ENCODE assay signal across 18 cellular contexts in genomic region chr4:7217453-7218310, GRCh38. TPM values are rescaled to one million over a fixed set of nuclear protein-coding genes. Genes with fewer than 3 reads are reported as not detected.
DNase-seq lines count a peak whose midpoint lies in the region; ATAC-seq and TF ChIP-seq lines count a peak whose summit lies in the region.
"Had no signal": no experiment of that assay in that cellular context is flagged by ENCODE, and none has a peak within 500 bp of the region (broad histone marks: within the 10 kb centered on the region; RNA-seq: fewer than 3 reads in every experiment).

No MANE protein-coding gene starts in this region.

- peaks cover 30% of the 10 kb centered on the region for H3K4me1 Mint-ChIP-seq in Caco-2 (ENCODE audit: low read depth, unreplicated experiment)
- H3K4me1 Mint-ChIP-seq: activated naive CD4-positive, alpha-beta T cell treated with anti-CD3 and anti-CD28 coated beads, Interleukin-2, amount 10 ng/mL, durations not matched to agents 7 days and 5 days; stimulated activated naive CD8-positive, alpha-beta T cell treated with anti-CD3 and anti-CD28 coated beads, Interleukin-15, amount 100 ng/mL, for 72 hours had no signal

- peaks cover 36% of the 10 kb centered on the region for H3K79me2 ChIP-seq in PC-3 (ENCODE audit: low read length)

- H3F3A ChIP-seq in PC-3 (ENCODE audit: low read length, unreplicated experiment) = no peaks in the 10 kb centered on the region

- H3K4me2 ChIP-seq in PC-3 (ENCODE audit: low read length) = peak overlapping the region; percentile 59

- H3K9ac ChIP-seq in PC-3 (ENCODE audit: low read length) = peak overlapping the region; percentile 84

- H4K20me1 ChIP-seq in PC-3 (ENCODE audit: low read length) = no peaks in the 10 kb centered on the region

- TF ChIP-seq CTCF in Caco-2 (IDR thresholded peaks at IDR 0.05; ENCODE audit: insufficient read depth in 1 of 2, low read depth in 1 of 2, low read length in 1 of 2, severe bottlenecking in 1 of 2, unreplicated experiment in 1 of 2) = no peak
- TF ChIP-seq CTCF in PC-3 (conservative IDR thresholded peaks at IDR 0.05; ENCODE audit: low read depth, low read length) = no peak

- H3K4me3 ChIP-seq in Caco-2 (ENCODE audit: low read depth, low read length) = no peak overlapping the region
- no peak overlapping the region for H3K4me3 ChIP-seq in PC-3 (ENCODE audit: low read length)
- H3K4me3 ChIP-seq: SJCRH30 had no signal

- ATAC-seq in PC-3 = peak; percentile 98
- no peak for ATAC-seq in HG03521 (IDR thresholded peaks at IDR 0.05; ENCODE audit: unreplicated experiment)
- ATAC-seq: stimulated activated naive CD8-positive, alpha-beta T cell treated with anti-CD3 and anti-CD28 coated beads, Interleukin-15, amount 100 ng/mL, for 72 hours had no signal

- peak overlapping the region; percentile 67 for H3K4me3 Mint-ChIP-seq in Caco-2 (ENCODE audit: unreplicated experiment)
- H3K4me3 Mint-ChIP-seq: activated naive CD4-positive, alpha-beta T cell treated with anti-CD3 and anti-CD28 coated beads, Interleukin-2, amount 10 ng/mL, durations not matched to agents 7 days and 5 days; stimulated activated naive CD8-positive, alpha-beta T cell treated with anti-CD3 and anti-CD28 coated beads, Interleukin-15, amount 100 ng/mL, for 72 hours; T-helper 2 cell treated with Interferon-gamma antibody and Interleukin-4, amounts not matched to agents 5 μg/mL and 100 μg/mL, for 36 hours had no signal

- peak overlapping the region; percentile 97 for H3K27ac ChIP-seq in PC-3 (ENCODE audit: low read length)
- H3K27ac ChIP-seq: SJCRH30 had no signal

- peaks cover 10% of the 10 kb centered on the region for H3K9me3 Mint-ChIP-seq in Caco-2 (ENCODE audit: unreplicated experiment)
- H3K9me3 Mint-ChIP-seq: activated naive CD4-positive, alpha-beta T cell treated with anti-CD3 and anti-CD28 coated beads, Interleukin-2, amount 10 ng/mL, durations not matched to agents 7 days and 5 days; T-helper 2 cell treated with Interferon-gamma antibody and Interleukin-4, amounts not matched to agents 5 μg/mL and 100 μg/mL, for 36 hours had no signal

- H3K4me1 ChIP-seq in Caco-2 (peaks cover 26% of the 10 kb centered on the region), PC-3 (ENCODE audit: insufficient read depth, low read length) (peaks cover 31% of the 10 kb centered on the region)
- H3K4me1 ChIP-seq: SJCRH30 had no signal

- H3K27me3 ChIP-seq in Caco-2 (replicated peaks; ENCODE audit: control insufficient read depth, insufficient read depth, low read length) (no peaks in the 10 kb centered on the region), PC-3 (ENCODE audit: low read length) (no peaks in the 10 kb centered on the region)

- DNase-seq in Caco-2 = peak; percentile 50 to 72
- peak; percentile 91 for DNase-seq in PC-3
- DNase-seq in iris pigment epithelial cell (ENCODE audit: low read depth) = peak; percentile 66
- DNase-seq in renal cortical epithelial cell (ENCODE audit: low read depth) = peak; percentile 44
- DNase-seq in epidermal melanocyte (ENCODE audit: insufficient read length, low spot score) = no peak
- DNase-seq in GM19238 (ENCODE audit: insufficient read length, low spot score) = no peak
- no peak for DNase-seq in iPS-NIHi7 (ENCODE audit: extremely low spot score)
- DNase-seq: activated CD8-positive, alpha-beta memory T cell treated with anti-CD3 and anti-CD28 coated beads, Interleukin-2, amount 50 U/mL, for 4 hours; activated naive CD4-positive, alpha-beta T cell treated with anti-CD3 and anti-CD28 coated beads, Interleukin-2, amount 10 ng/mL, durations not matched to agents 7 days and 5 days; AML-193; hippocampal formation; NCI-H1436 treated with DMSO at 0.1 percent for 48 hours; NCI-H345; SJCRH30; stimulated activated CD4-positive, alpha-beta T cell treated with anti-CD3 and anti-CD28 coated beads, Interleukin-15, amount 100 ng/mL, for 24 hours; stimulated activated naive CD8-positive, alpha-beta T cell treated with anti-CD3 and anti-CD28 coated beads, Interleukin-15, amount 100 ng/mL, for 72 hours had no signal

- BruUV-seq in Caco-2 (replicated peaks; lab: Mats Ljungman, UMichigan) = no TSS peak
- BruUV-seq in PC-3 (replicated peaks; lab: Mats Ljungman, UMichigan) = no TSS peak

- no peaks in the 10 kb centered on the region for H3K36me3 Mint-ChIP-seq in Caco-2 (ENCODE audit: insufficient read depth, unreplicated experiment)
- H3K36me3 Mint-ChIP-seq: activated naive CD4-positive, alpha-beta T cell treated with anti-CD3 and anti-CD28 coated beads, Interleukin-2, amount 10 ng/mL, durations not matched to agents 7 days and 5 days had no signal

- H3K9me3 ChIP-seq in Caco-2 = peaks cover 8% of the 10 kb centered on the region
- H3K9me3 ChIP-seq in PC-3 (ENCODE audit: low read length) = no peaks in the 10 kb centered on the region
- H3K9me3 ChIP-seq: SJCRH30 had no signal

- H3K9me2 ChIP-seq in PC-3 (replicated peaks; ENCODE audit: low read length) = no peaks in the 10 kb centered on the region

- H3K36me3 ChIP-seq in Caco-2 (ENCODE audit: control insufficient read depth, insufficient read depth, low read length) (no peaks in the 10 kb centered on the region), PC-3 (ENCODE audit: low read depth, low read length) (peaks cover 4% of the 10 kb centered on the region; the same call in 1 of the 2 replicates)
- H3K36me3 ChIP-seq: SJCRH30 had no signal

- peak overlapping the region; percentile 94 for H3K27ac Mint-ChIP-seq in Caco-2 (ENCODE audit: unreplicated experiment)
- H3K27ac Mint-ChIP-seq: activated naive CD4-positive, alpha-beta T cell treated with anti-CD3 and anti-CD28 coated beads, Interleukin-2, amount 10 ng/mL, durations not matched to agents 7 days and 5 days; T-helper 2 cell treated with Interferon-gamma antibody and Interleukin-4, amounts not matched to agents 5 μg/mL and 100 μg/mL, for 36 hours had no signal

- H3K27me3 Mint-ChIP-seq in Caco-2 (ENCODE audit: insufficient read depth, unreplicated experiment) = no peaks in the 10 kb centered on the region

- POLR2A ChIA-PET in Caco-2 (lab: Charles Lee) = no interaction called here
- POLR2A ChIA-PET in PC-3 (lab: Charles Lee; ENCODE audit: unreplicated experiment) = interaction anchor here (0.6 kb wide), 1 partner anchor 49 kb away, joined by 3 read pairs; no protein-coding TSS in a partner anchor

- no peak overlapping the region for H2AFZ ChIP-seq in PC-3 (ENCODE audit: low read length)

- intact Hi-C loops in Caco-2 (cut with micrococcal nuclease; ENCODE audit: unreplicated experiment) = no loop called here
- intact Hi-C loops in PC-3 (cut with micrococcal nuclease) = loop anchor here (2.0 kb wide), 1 partner anchor 49 kb away; no protein-coding TSS in a partner anchor

- CTCF ChIA-PET in Caco-2 (lab: Charles Lee) = no interaction called here
- CTCF ChIA-PET in PC-3 (lab: Charles Lee) = interaction anchor here (0.6 to 0.9 kb wide), 2 partner anchors 22 to 446 kb away, joined by 3 read pairs; no protein-coding TSS in a partner anchor

RNA-seq across cellular contexts. Expression of gene SORCS2, which starts 25.3 kb away (rescaled TPM):
- 1.6 and 2.1 TPM in 2 replicates for total RNA-seq in Caco-2 (2022)
- 4.1 and 6.6 TPM in 2 replicates for total RNA-seq in PC-3 (2014; rRNA removed)
- 1.0 and 11.0 TPM in 2 replicates for total RNA-seq in renal cortical epithelial cell

Comparison
In these comparisons a context has a peak if more than half of its experiments do, and no peak if none do; other contexts are left out.
1. DNase-seq: peak in Caco-2 (2 of 2), PC-3 (single experiment), iris pigment epithelial cell (single experiment) and renal cortical epithelial cell (single experiment); none in epidermal melanocyte (single experiment), GM19238 (single experiment) and iPS-NIHi7 (single experiment).